12 cellular contexts compared by ENCODE assay signal in genomic region chr10:3465406-3465891, GRCh38.
A peak's percentile ranks its signal among the peaks of the same experiment; 100 is the strongest.
DNase-seq lines count a peak whose midpoint lies in the region; ATAC-seq and TF ChIP-seq lines count a peak whose summit lies in the region.
"Had no signal": no experiment of that assay in that cellular context is flagged by ENCODE, and none has a peak within 500 bp of the region (broad histone marks: within the 10 kb centered on the region; RNA-seq: fewer than 3 reads in every experiment).

No MANE protein-coding gene starts in this region.

- H3K79me2 ChIP-seq in osteoblast (ENCODE audit: insufficient read depth, low read length): no peaks in the 10 kb centered on the region

- ATAC-seq in GM19023 (IDR thresholded peaks at IDR 0.05; ENCODE audit: unreplicated experiment) (no peak), GM19395 (IDR thresholded peaks at IDR 0.05; ENCODE audit: unreplicated experiment) (no peak)
- ATAC-seq: T-cell had no signal

- no peaks in the 10 kb centered on the region for H3K27me3 ChIP-seq in BLaER1
- no peaks in the 10 kb centered on the region for H3K27me3 ChIP-seq in osteoblast (ENCODE audit: insufficient read depth, low read length)
- H3K27me3 ChIP-seq: brain microvascular endothelial cell had no signal

- 0 out of 2 replicates have a peak overlapping the region, but pooled peaks have one; percentile 44 for H3K27ac ChIP-seq in BLaER1
- no peak overlapping the region for H3K27ac ChIP-seq in osteoblast (ENCODE audit: low read depth, low read length)
- H3K27ac ChIP-seq: brain microvascular endothelial cell had no signal

- H3K4me3 ChIP-seq in BLaER1 (no peak overlapping the region), fibroblast of pulmonary artery (replicated peaks; ENCODE audit: low read depth, low read length) (no peak overlapping the region), osteoblast (ENCODE audit: insufficient read depth, low read length) (no peak overlapping the region)

- no peak overlapping the region for H3K9ac ChIP-seq in BLaER1

- DNase-seq in fibroblast of pulmonary artery (ENCODE audit: low read depth) (peak; percentile 28), osteoblast (ENCODE audit: insufficient read length, low spot score, missing footprints) (no peak), NCI-H2107 (lab: John Stamatoyannopoulos, UW) (no peak), GM10248 (ENCODE audit: extremely low spot score) (no peak)
- DNase-seq: brain microvascular endothelial cell; CD4-positive, CD25-positive, alpha-beta regulatory T cell; NCI-H446; T-cell had no signal

- H4K20me1 ChIP-seq in BLaER1 (no peaks in the 10 kb centered on the region), osteoblast (ENCODE audit: insufficient read depth, low read length) (no peaks in the 10 kb centered on the region)

- TF ChIP-seq CTCF in fibroblast of pulmonary artery (IDR thresholded peaks at IDR 0.05; ENCODE audit: low read length, missing control alignments): no peak
- TF ChIP-seq CTCF in osteoblast (IDR thresholded peaks at IDR 0.05; ENCODE audit: extremely low read depth, low read depth, low read length): no peak
- no peak for TF ChIP-seq CTCF in GM10248 (IDR thresholded peaks at IDR 0.05; ENCODE audit: control extremely low read depth, extremely low read depth, low read depth, missing control alignments)

- peak overlapping the region; percentile 31; the same call in 1 of the 2 replicates for H3K4me2 ChIP-seq in BLaER1
- no peak overlapping the region for H3K4me2 ChIP-seq in osteoblast (ENCODE audit: insufficient read depth, low read length)

- no peaks in the 10 kb centered on the region for H3K36me3 ChIP-seq in BLaER1
- no peaks in the 10 kb centered on the region for H3K36me3 ChIP-seq in osteoblast (ENCODE audit: insufficient read depth, low read length)
- H3K36me3 ChIP-seq: brain microvascular endothelial cell had no signal

- H3K4me1 ChIP-seq in BLaER1 (peaks cover 45% of the 10 kb centered on the region), osteoblast (ENCODE audit: insufficient read depth, low read length) (peaks cover 32% of the 10 kb centered on the region)

- POLR2A ChIA-PET in GM10248 (lab: Yijun Ruan, JAX): no interaction called here

- H3K9me3 ChIP-seq in BLaER1 (0 out of 2 replicates have a peak, but pooled peaks cover 4% of the 10 kb centered on the region), osteoblast (ENCODE audit: low read depth, low read length) (no peaks in the 10 kb centered on the region)

- CTCF ChIA-PET in GM10248 (lab: Yijun Ruan, JAX): interaction anchor here (0.7 to 1.2 kb wide), 2 partner anchors 12 to 19 kb away, joined by 3 read pairs; no protein-coding TSS in a partner anchor

- peak overlapping the region; percentile 58 for H2AFZ ChIP-seq in osteoblast (ENCODE audit: low read length)

TF ChIP-seq in PFSK-1, 5 proteins besides CTCF, POLR2A, EP300 and RAD21:
- TF ChIP-seq POLR2AphosphoS5 (IDR thresholded peaks at IDR 0.05; ENCODE audit: low read depth, low read length) (peak; percentile 37; the same call in 1 of the 2 replicates), FOXP2 (optimal IDR thresholded peaks at IDR 0.05; ENCODE audit: borderline replicate concordance, extremely low read depth, extremely low read length, insufficient read depth) (no peak)
